In the genomic region with DNA sequence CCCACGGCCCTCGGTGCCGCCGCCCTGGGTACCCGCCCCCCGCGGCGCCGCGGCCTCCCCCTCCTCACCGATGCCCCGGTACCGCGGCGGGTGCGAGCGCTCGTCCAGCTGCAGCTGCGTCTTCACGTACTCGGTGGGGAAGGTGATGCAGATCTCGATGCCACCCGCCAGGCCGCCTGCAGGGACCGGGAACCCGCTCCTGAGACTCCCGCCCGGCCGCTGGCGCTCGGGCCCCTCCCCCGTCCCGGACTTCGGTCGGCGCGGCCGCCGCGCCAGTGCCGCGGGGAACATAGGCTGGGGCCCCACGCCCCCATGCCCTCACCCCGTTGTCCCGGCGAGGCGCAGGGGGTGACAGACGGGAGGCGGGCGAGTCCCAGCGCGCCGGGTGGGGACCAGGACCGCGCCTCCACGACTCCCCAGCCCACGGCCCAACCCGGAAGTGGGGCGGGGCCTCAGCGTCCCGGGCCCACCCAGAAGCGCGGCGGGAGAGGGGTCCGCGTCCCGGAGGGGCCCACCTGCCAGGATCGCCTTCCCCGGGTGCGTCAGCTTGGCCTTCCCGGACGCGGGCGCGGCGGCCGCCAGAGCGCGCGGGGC, we compare ENCODE assay signal across 8 cellular contexts. TPM values are rescaled to one million over a fixed set of nuclear protein-coding genes. Genes with fewer than 3 reads are reported as not detected.
DNase-seq lines count a peak whose midpoint lies in the region; ATAC-seq and TF ChIP-seq lines count a peak whose summit lies in the region.

No MANE protein-coding gene starts in this region.

- H3K4me3 ChIP-seq in epithelial cell of esophagus (ENCODE audit: low read length) (peak overlapping the region; percentile 50), muscle layer of colon (ENCODE audit: low read depth in 1 of 2, low read length in 2 of 2) (peak overlapping the region; percentile 60 to 66), transverse colon (peak overlapping the region; percentile 87 to 92 (median 88))

- H3K27me3 ChIP-seq in muscle layer of colon (ENCODE audit: control insufficient read depth in 1 of 2, insufficient read depth in 2 of 2, low read length in 2 of 2) (no peaks in the 10 kb centered on the region), transverse colon (no peaks in the 10 kb centered on the region)

- peak overlapping the region; percentile 62 for H3K27ac ChIP-seq in muscle layer of colon (ENCODE audit: low read depth, low read length)
- peak overlapping the region; percentile 94 to 97 (median 96) for H3K27ac ChIP-seq in transverse colon

- peak; percentile 32 for ATAC-seq in GM21515 (IDR thresholded peaks at IDR 0.05; ENCODE audit: unreplicated experiment)

- TF ChIP-seq CTCF in epithelial cell of esophagus (IDR thresholded peaks at IDR 0.05; ENCODE audit: insufficient read depth, low read depth, low read length, missing control alignments) (no peak), transverse colon (IDR thresholded peaks at IDR 0.05) (no peak)

- TF ChIP-seq POLR2A in transverse colon (IDR thresholded peaks at IDR 0.05) = peak; percentile 64

- WGBS in transverse colon (ENCODE audit: low coverage in 1 of 2), 2 donors = no CpG with 5 or more reads among the region's 80 CpGs

- no peaks in the 10 kb centered on the region; the same call in 1 of the 2 replicates for H3K36me3 ChIP-seq in ES-I3 (ENCODE audit: insufficient read depth, low read length)
- H3K36me3 ChIP-seq in muscle layer of colon (ENCODE audit: insufficient read depth, low read length) = no peaks in the 10 kb centered on the region
- H3K36me3 ChIP-seq in transverse colon = no peaks in the 10 kb centered on the region

- DNase-seq in HuH-7 (ENCODE audit: low spot score) (peak; percentile 72), epithelial cell of esophagus (ENCODE audit: low read depth) (peak; percentile 50), transverse colon (peak; percentile 72), NCI-H1092 treated with DMSO at 0.1 percent for 48 hours (lab: John Stamatoyannopoulos, UW) (no peak)
- peak; percentile 36 for DNase-seq in activated CD4-positive, alpha-beta T cell treated with anti-CD3 and anti-CD28 coated beads, Interleukin-2, amount 50 U/mL, for 1 hour

- TF ChIP-seq EP300 in transverse colon (IDR thresholded peaks at IDR 0.05; ENCODE audit: low read depth) = no peak

- in situ Hi-C loops in transverse colon (cut with MboI; ENCODE audit: low pct_ligation_motif_present in 1 of 4, low pct_unique_long_range_greater_than_20kb in 1 of 4, low sequenced_read_pairs in 3 of 4) = loop anchor here in 1 of 4 donors (25.0 kb wide), 1 partner anchor 459 kb away; no protein-coding TSS in a partner anchor

- peak overlapping the region; percentile 68 for H3K9ac ChIP-seq in ES-I3 (ENCODE audit: low read depth, low read length)
- H3K9ac ChIP-seq in muscle layer of colon (ENCODE audit: low read length) = no peak overlapping the region

- H3K4me1 ChIP-seq in ES-I3 (ENCODE audit: insufficient read depth, low read length) (peaks cover 38% of the 10 kb centered on the region), muscle layer of colon (ENCODE audit: insufficient read depth, low read length) (peaks cover 24% of the 10 kb centered on the region), transverse colon (peaks cover 17 to 38% (median 34%) of the 10 kb centered on the region in 4 donors)

- intact Hi-C loops in transverse colon (cut with DNase I; ENCODE audit: low total_unique reads) = no loop called here

- H3K9me3 ChIP-seq in ES-I3 (ENCODE audit: control insufficient read depth, insufficient read depth, low read length) = no peaks in the 10 kb centered on the region
- no peaks in the 10 kb centered on the region for H3K9me3 ChIP-seq in muscle layer of colon (ENCODE audit: low read length)
- no peaks in the 10 kb centered on the region for H3K9me3 ChIP-seq in transverse colon

RNA-seq across cellular contexts. Expression of gene SLC25A1, which starts 0.4 kb away (rescaled TPM):
- total RNA-seq in transverse colon = 100 to 1,000 TPM in 3 of 4 donors, 10 to 100 TPM in 1; 80.2 to 146 (median 132) TPM

RNA-seq across cellular contexts. Expression of gene GSC2, which starts 28.1 kb away (rescaled TPM):
- total RNA-seq in transverse colon = not detected

RNA-seq across cellular contexts. Expression of gene ESS2, which starts 33.7 kb away (rescaled TPM):
- 10 to 100 TPM in 2 of 4 donors, 1 to 10 TPM in 2; 3.8 to 13.7 (median 10.4) TPM for total RNA-seq in transverse colon

RNA-seq across cellular contexts. Expression of gene TSSK2, which starts 47.1 kb away (rescaled TPM):
- total RNA-seq in transverse colon = not detected

RNA-seq across cellular contexts. Expression of gene DGCR2, which starts 56.0 kb away (rescaled TPM):
- total RNA-seq in transverse colon = 100 to 1,000 TPM in 1 of 4 donors, 10 to 100 TPM in 3; 71.6 to 106 (median 94.3) TPM
